7 cellular contexts compared by ENCODE assay signal in the genomic region with DNA sequence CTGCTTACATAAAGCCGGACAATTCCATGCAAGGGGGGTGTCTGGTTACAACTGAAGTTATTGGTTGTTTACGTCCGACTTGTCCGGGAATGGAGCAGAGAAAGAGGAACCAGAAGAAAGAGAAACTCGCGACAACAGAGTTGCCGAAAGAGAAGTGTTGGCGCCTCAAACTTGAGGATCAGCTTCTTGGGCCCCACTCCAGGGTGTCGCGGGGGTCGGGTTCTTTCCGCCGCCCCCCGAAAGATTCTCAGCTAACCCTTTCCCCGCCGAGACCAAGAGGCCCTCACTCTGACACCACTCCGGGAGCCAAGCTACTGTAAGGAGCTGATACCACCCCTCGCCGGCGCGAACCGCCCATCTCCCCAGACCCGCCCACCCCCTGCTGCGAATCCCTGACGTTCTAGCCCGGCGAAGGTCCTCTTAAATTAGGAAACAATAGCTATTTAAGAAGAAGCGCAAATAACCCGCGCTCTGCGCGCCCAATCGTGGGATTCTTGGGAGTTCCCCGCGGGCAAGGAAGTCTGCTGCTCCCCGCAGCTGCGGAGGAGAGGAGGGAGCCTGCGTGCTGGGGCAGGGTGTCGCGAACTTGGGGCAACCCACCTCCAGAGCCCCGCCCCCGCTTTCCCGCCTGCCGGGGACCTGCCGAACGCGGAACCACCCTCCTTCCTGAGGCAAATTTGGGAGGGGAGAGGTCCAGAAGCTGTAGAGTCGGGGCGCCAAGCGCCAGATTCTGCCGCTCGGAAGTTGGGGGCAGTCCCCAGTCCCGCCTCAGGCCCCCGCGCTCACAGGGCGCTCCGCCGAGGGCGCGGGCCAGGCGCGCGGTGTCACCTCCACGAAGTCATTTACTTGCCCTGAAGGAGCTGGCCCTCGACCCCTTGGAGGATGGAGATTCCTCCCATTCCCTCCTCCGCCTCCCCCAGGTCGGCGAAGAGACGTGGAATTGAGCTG. TPM values are rescaled to one million over a fixed set of nuclear protein-coding genes. Genes with fewer than 3 reads are reported as not detected.
A peak's percentile ranks its signal among the peaks of the same experiment; 100 is the strongest.
DNase-seq lines count a peak whose midpoint lies in the region; FAIRE-seq and TF ChIP-seq lines count a peak whose summit lies in the region.

No MANE protein-coding gene starts in this region.

- intact Hi-C loops in lower leg skin (cut with DNase I; ENCODE audit: low total_unique reads): no loop called here

- FAIRE-seq in bronchial epithelial cell (lab: Jason Lieb, UNC) (no peak), GM19239 (lab: Jason Lieb, UNC) (no peak)

- peaks cover 0 to 34% (median 15%) of the 10 kb centered on the region in 4 donors for H3K4me1 ChIP-seq in tibial nerve

- TF ChIP-seq POLR2A in lower leg skin (IDR thresholded peaks at IDR 0.05) (no peak), tibial nerve (IDR thresholded peaks at IDR 0.05) (no peak)

- 5% methylated on average over 45 to 51 of the region's 69 CpGs for WGBS in lower leg skin, 2 donors
- 3 to 5% methylated on average over 59 to 68 of the region's 69 CpGs for WGBS in tibial nerve, 2 donors

- TF ChIP-seq CTCF in GM12864 (IDR thresholded peaks at IDR 0.05; ENCODE audit: low read depth, low read length, missing control alignments) (no peak), bronchial epithelial cell (IDR thresholded peaks at IDR 0.05; ENCODE audit: insufficient read depth, low read length, severe bottlenecking) (no peak), lower leg skin (IDR thresholded peaks at IDR 0.05) (no peak), tibial nerve (IDR thresholded peaks at IDR 0.05) (no peak)

- H3K9me3 ChIP-seq in tibial nerve: no peaks in the 10 kb centered on the region

- TF ChIP-seq EP300 in tibial nerve (IDR thresholded peaks at IDR 0.05): no peak

- DNase-seq in GM12864 (ENCODE audit: low read depth) (no peak), NCI-H69 (lab: John Stamatoyannopoulos, UW) (peak; percentile 26), bronchial epithelial cell (ENCODE audit: low read depth) (no peak), lower leg skin (ENCODE audit: low spot score in 2 of 2) (peak in 1 of 2 donors; percentile 87), tibial nerve (ENCODE audit: low spot score in 2 of 2) (no peak), HT-29 (ENCODE audit: low spot score) (no peak), GM19239 (ENCODE audit: insufficient read length, low spot score) (no peak)

- no peak overlapping the region for H3K27ac ChIP-seq in tibial nerve

- H3K36me3 ChIP-seq in bronchial epithelial cell (ENCODE audit: control insufficient read depth, insufficient read depth, low read length): no peaks in the 10 kb centered on the region
- H3K36me3 ChIP-seq in tibial nerve: no peaks in the 10 kb centered on the region

- H3K27me3 ChIP-seq in bronchial epithelial cell (ENCODE audit: control insufficient read depth, insufficient read depth, low read length) (peaks cover 46% of the 10 kb centered on the region), tibial nerve (peaks cover 13 to 80% of the 10 kb centered on the region in 2 donors)

- peak overlapping the region; percentile 40 for H3K4me3 ChIP-seq in GM12864 (ENCODE audit: low read depth, low read length)
- peak overlapping the region; percentile 31 for H3K4me3 ChIP-seq in bronchial epithelial cell (ENCODE audit: low read depth, low read length)
- H3K4me3 ChIP-seq in lower leg skin (ENCODE audit: low read depth, poor library complexity, severe bottlenecking): peak overlapping the region; percentile 17
- peak overlapping the region; percentile 29 to 54 (median 38) for H3K4me3 ChIP-seq in tibial nerve

RNA-seq across cellular contexts. Expression of a gene that starts 8.5 kb away (rescaled TPM):
- total RNA-seq in bronchial epithelial cell: not detected in 2 replicates
- 1 to 10 TPM in 1 of 4 donors, not detected in 3; 1.7 TPM for total RNA-seq in lower leg skin
- not detected for total RNA-seq in tibial nerve
- total RNA-seq in HT-29 (2014; rRNA removed; shearing (Covaris generic)): not detected in 2 replicates
